20 cellular contexts compared by ENCODE assay signal in the genomic region with DNA sequence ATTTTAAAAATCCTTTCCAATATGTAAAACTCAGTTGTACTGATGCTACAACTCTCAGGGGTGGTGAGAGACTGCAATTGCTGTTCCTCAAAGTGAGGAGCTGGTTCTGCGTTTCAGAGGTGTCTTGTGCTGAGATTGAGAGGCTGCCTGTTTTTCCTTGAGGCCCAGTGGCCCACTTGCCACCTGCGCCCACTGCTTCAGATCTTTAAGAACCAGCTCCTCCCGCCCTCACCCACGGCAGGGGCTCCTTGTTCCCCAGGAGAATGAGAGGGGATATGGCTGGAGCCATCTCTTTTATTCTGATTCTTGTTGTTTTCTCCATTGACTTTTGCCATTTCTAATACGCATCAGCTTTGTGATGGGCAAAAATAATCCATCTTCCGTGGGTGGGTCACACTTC. TPM values are rescaled to one million over a fixed set of nuclear protein-coding genes. Genes with fewer than 3 reads are reported as not detected.
DNase-seq lines count a peak whose midpoint lies in the region; TF ChIP-seq lines count a peak whose summit lies in the region.
"Had no signal": no experiment of that assay in that cellular context is flagged by ENCODE, and none has a peak within 500 bp of the region (broad histone marks: within the 10 kb centered on the region; RNA-seq: fewer than 3 reads in every experiment).

No MANE protein-coding gene starts in this region.

- DNase-seq in RWPE1 (ENCODE audit: low spot score) (no peak), breast epithelium (ENCODE audit: low spot score in 2 of 2) (no peak), tibial artery (no peak), NCI-H2171 (lab: John Stamatoyannopoulos, UW) (no peak), endothelial cell (ENCODE audit: low spot score) (no peak)
- no peak for DNase-seq in activated T-helper 2 cell treated with anti-CD3 and anti-CD28 coated beads, Interferon-gamma antibody, Interleukin-2, Interleukin-4, amounts not matched to agents 10 μg/mL and 5 μg/mL and 100 μg/mL, durations not matched to agents 14 hours and 24 hours and 36 hours (ENCODE audit: low spot score)
- DNase-seq: activated CD4-positive, CD25-positive, alpha-beta regulatory T cell; activated CD8-positive, alpha-beta T cell treated with anti-CD3 and anti-CD28 coated beads for 36 hours; activated naive CD4-positive, alpha-beta T cell treated with Interleukin-2 at 50 U/mL for 16 hours; AML-193; CD8-positive, alpha-beta memory T cell; cerebellar nuclear complex; DMS79 treated with DMSO at 0.1 percent for 48 hours; effector CD8-positive, alpha-beta T cell; esophagus squamous epithelium; GOT3; NCI-H1694; NCI-H345; stimulated activated CD8-positive, alpha-beta memory T cell treated with anti-CD3 and anti-CD28 coated beads, Interleukin-4, amount 100 ng/mL, for 48 hours had no signal

- no peaks in the 10 kb centered on the region for H3K9me3 ChIP-seq in breast epithelium
- H3K9me3 ChIP-seq in tibial artery: no peaks in the 10 kb centered on the region
- H3K9me3 ChIP-seq: esophagus squamous epithelium had no signal

- TF ChIP-seq CTCF in RWPE1 (conservative IDR thresholded peaks at IDR 0.05; ENCODE audit: low read depth): no peak
- no peak for TF ChIP-seq CTCF in breast epithelium (IDR thresholded peaks at IDR 0.05)
- no peak for TF ChIP-seq CTCF in nephron (IDR thresholded peaks at IDR 0.05; ENCODE audit: unreplicated experiment in 3 of 3)
- TF ChIP-seq CTCF in tibial artery (IDR thresholded peaks at IDR 0.05): no peak
- TF ChIP-seq CTCF in endothelial cell (IDR thresholded peaks at IDR 0.05; ENCODE audit: unreplicated experiment): no peak

- POLR2A ChIA-PET in RWPE1 (lab: Yijun Ruan, JAX; ENCODE audit: low non-redundant PET): no interaction called here

- H3K27me3 ChIP-seq in breast epithelium (no peaks in the 10 kb centered on the region), tibial artery (no peaks in the 10 kb centered on the region)
- H3K27me3 ChIP-seq: esophagus squamous epithelium had no signal

- H3K27ac ChIP-seq in RWPE1: peak overlapping the region; percentile 65; the same call in 1 of the 2 replicates
- peak overlapping the region; percentile 92 for H3K27ac ChIP-seq in breast epithelium
- H3K27ac ChIP-seq in tibial artery: peak overlapping the region; percentile 35 to 61

- TF ChIP-seq POLR2A in breast epithelium (IDR thresholded peaks at IDR 0.05): no peak

- peak overlapping the region in 2 of 3 experiments; percentile 45 to 56 for H3K27ac Mint-ChIP-seq in nephron
- H3K27ac Mint-ChIP-seq in activated T-helper 2 cell treated with anti-CD3 and anti-CD28 coated beads, Interferon-gamma antibody, Interleukin-2, Interleukin-4, amounts not matched to agents 10 μg/mL and 5 μg/mL and 100 μg/mL, durations not matched to agents 14 hours and 24 hours and 36 hours: no peak overlapping the region
- H3K27ac Mint-ChIP-seq in endothelial cell (ENCODE audit: unreplicated experiment): no peak overlapping the region
- H3K27ac Mint-ChIP-seq: activated CD8-positive, alpha-beta T cell treated with anti-CD3 and anti-CD28 coated beads for 36 hours had no signal

- H3K36me3 ChIP-seq in breast epithelium (no peaks in the 10 kb centered on the region), tibial artery (peaks cover 35 to 48% (median 48%) of the 10 kb centered on the region in 3 donors)

- H3K4me3 ChIP-seq in breast epithelium (no peak overlapping the region), tibial artery (no peak overlapping the region)
- H3K4me3 ChIP-seq: esophagus squamous epithelium had no signal

- H3K4me1 ChIP-seq in breast epithelium (peaks cover 17 to 22% of the 10 kb centered on the region in 2 donors), tibial artery (peaks cover 0 to 35% (median 24%) of the 10 kb centered on the region in 4 donors)

- H3K4me1 Mint-ChIP-seq in nephron (peaks cover 6% of the 10 kb centered on the region), endothelial cell (ENCODE audit: unreplicated experiment) (no peaks in the 10 kb centered on the region)
- no peaks in the 10 kb centered on the region for H3K4me1 Mint-ChIP-seq in activated T-helper 2 cell treated with anti-CD3 and anti-CD28 coated beads, Interferon-gamma antibody, Interleukin-2, Interleukin-4, amounts not matched to agents 10 μg/mL and 5 μg/mL and 100 μg/mL, durations not matched to agents 14 hours and 24 hours and 36 hours (ENCODE audit: low read depth)

- intact Hi-C loops in breast epithelium (cut with DNase I; ENCODE audit: low total_unique reads) (no loop called here), tibial artery (cut with DNase I; ENCODE audit: low total_unique reads) (loop anchor here (5.0 kb wide), 1 partner anchor 41 kb away; no protein-coding TSS in a partner anchor)
- intact Hi-C loops in activated T-helper 2 cell treated with anti-CD3 and anti-CD28 coated beads, Interferon-gamma antibody, Interleukin-2, Interleukin-4, amounts not matched to agents 10 μg/mL and 5 μg/mL and 100 μg/mL, durations not matched to agents 14 hours and 24 hours and 36 hours (cut with micrococcal nuclease): no loop called here

- CTCF ChIA-PET in RWPE1 (lab: Yijun Ruan, JAX): no interaction called here

- H3K36me3 Mint-ChIP-seq in nephron (ENCODE audit: low read depth): no peaks in the 10 kb centered on the region
- H3K36me3 Mint-ChIP-seq in activated T-helper 2 cell treated with anti-CD3 and anti-CD28 coated beads, Interferon-gamma antibody, Interleukin-2, Interleukin-4, amounts not matched to agents 10 μg/mL and 5 μg/mL and 100 μg/mL, durations not matched to agents 14 hours and 24 hours and 36 hours (ENCODE audit: low read depth): no peaks in the 10 kb centered on the region
- H3K36me3 Mint-ChIP-seq in endothelial cell (ENCODE audit: low read depth, unreplicated experiment): no peaks in the 10 kb centered on the region

- H3K9me3 Mint-ChIP-seq in nephron (no peaks in the 10 kb centered on the region), endothelial cell (ENCODE audit: unreplicated experiment) (no peaks in the 10 kb centered on the region)
- H3K9me3 Mint-ChIP-seq in activated T-helper 2 cell treated with anti-CD3 and anti-CD28 coated beads, Interferon-gamma antibody, Interleukin-2, Interleukin-4, amounts not matched to agents 10 μg/mL and 5 μg/mL and 100 μg/mL, durations not matched to agents 14 hours and 24 hours and 36 hours: no peaks in the 10 kb centered on the region
- H3K9me3 Mint-ChIP-seq: activated CD8-positive, alpha-beta T cell treated with anti-CD3 and anti-CD28 coated beads for 36 hours; CD8-positive, alpha-beta memory T cell had no signal

- peaks cover 6% of the 10 kb centered on the region for H3K27me3 Mint-ChIP-seq in nephron (ENCODE audit: low read depth)
- H3K27me3 Mint-ChIP-seq in activated T-helper 2 cell treated with anti-CD3 and anti-CD28 coated beads, Interferon-gamma antibody, Interleukin-2, Interleukin-4, amounts not matched to agents 10 μg/mL and 5 μg/mL and 100 μg/mL, durations not matched to agents 14 hours and 24 hours and 36 hours (ENCODE audit: low read depth): no peaks in the 10 kb centered on the region
- H3K27me3 Mint-ChIP-seq in endothelial cell (ENCODE audit: unreplicated experiment): peaks cover 7% of the 10 kb centered on the region
- H3K27me3 Mint-ChIP-seq: activated CD8-positive, alpha-beta T cell treated with anti-CD3 and anti-CD28 coated beads for 36 hours; CD8-positive, alpha-beta memory T cell had no signal

- H3K4me3 Mint-ChIP-seq in nephron: no peak overlapping the region
- H3K4me3 Mint-ChIP-seq in activated T-helper 2 cell treated with anti-CD3 and anti-CD28 coated beads, Interferon-gamma antibody, Interleukin-2, Interleukin-4, amounts not matched to agents 10 μg/mL and 5 μg/mL and 100 μg/mL, durations not matched to agents 14 hours and 24 hours and 36 hours (ENCODE audit: low read depth): no peak overlapping the region
- no peak overlapping the region for H3K4me3 Mint-ChIP-seq in endothelial cell (ENCODE audit: unreplicated experiment)
- H3K4me3 Mint-ChIP-seq: activated CD8-positive, alpha-beta T cell treated with anti-CD3 and anti-CD28 coated beads for 36 hours; CD8-positive, alpha-beta memory T cell had no signal

RNA-seq across cellular contexts. Expression of gene EVA1C, which starts 45.5 kb away (rescaled TPM):
- 10 to 100 TPM; 30.2 to 69.8 (median 58.5) TPM for total RNA-seq in breast epithelium
- total RNA-seq in activated T-helper 2 cell treated with anti-CD3 and anti-CD28 coated beads, Interferon-gamma antibody, Interleukin-2, Interleukin-4, amounts not matched to agents 10 μg/mL and 5 μg/mL and 100 μg/mL, durations not matched to agents 14 hours and 24 hours and 36 hours: 8.1 and 8.4 TPM in 2 replicates
- total RNA-seq in endothelial cell (ENCODE audit: unreplicated experiment): 1.1 TPM

Comparison
In these comparisons a context has a peak if more than half of its experiments do, and no peak if none do; other contexts are left out.
1. H3K27ac Mint-ChIP-seq: peak in nephron (2 of 3); none in activated T-helper 2 cell treated with anti-CD3 and anti-CD28 coated beads, Interferon-gamma antibody, Interleukin-2, Interleukin-4, amounts not matched to agents 10 μg/mL and 5 μg/mL and 100 μg/mL, durations not matched to agents 14 hours and 24 hours and 36 hours (single experiment) and endothelial cell (single experiment).
2. Peak in every context shown above with its lines, with median percentiles within 50 percentile points of each other: H3K27ac ChIP-seq.